ENCODE assay signal across 15 cellular contexts in the genomic region with DNA sequence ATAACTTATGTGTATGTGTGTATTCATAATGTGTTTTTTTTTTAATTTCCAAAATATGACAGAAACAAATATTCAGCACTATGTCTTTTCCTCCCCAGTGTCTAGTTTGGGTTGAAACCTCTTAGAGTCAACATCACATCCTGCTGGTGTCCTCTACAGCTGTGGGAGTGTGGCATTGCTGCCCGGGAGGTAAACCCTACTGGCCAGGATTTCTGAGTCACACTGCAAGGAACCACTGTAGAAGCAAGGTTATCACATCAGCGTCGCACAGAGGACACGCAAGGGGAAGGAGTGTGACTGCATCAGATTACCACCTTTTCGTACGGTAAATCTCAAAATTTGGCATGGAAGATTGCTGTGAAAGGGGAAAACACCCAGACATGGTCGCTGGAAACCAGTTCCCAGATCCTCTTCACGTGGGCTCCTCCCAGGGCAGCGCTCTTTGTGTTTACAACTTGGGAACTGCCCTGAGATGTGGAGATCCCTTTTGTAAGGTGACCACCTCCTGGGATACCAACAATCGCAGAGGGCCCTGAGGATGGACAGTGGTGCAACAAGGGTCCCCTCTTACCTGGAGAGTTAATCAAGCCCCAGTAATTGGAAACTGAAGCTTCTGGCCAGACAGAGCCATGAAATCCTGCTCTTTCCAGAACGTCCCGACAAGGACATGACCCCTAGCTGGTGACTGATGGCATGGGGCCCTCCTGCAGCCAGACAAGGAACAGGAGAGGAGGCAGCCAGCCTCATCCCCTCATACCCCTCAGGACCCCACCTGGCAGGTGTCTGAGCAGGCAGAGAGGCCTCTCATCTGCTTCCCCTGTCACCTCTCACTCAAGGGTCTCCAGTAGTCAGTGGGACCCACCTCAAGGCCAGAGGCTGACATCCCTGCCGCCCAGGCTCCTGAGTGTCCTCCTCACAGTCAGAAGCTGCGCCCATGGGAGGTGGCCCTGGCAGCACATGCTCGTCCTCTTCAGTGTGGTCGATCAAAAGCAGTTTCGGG.
A peak's percentile ranks its signal among the peaks of the same experiment; 100 is the strongest.
DNase-seq lines count a peak whose midpoint lies in the region; TF ChIP-seq lines count a peak whose summit lies in the region.
"Had no signal": no experiment of that assay in that cellular context is flagged by ENCODE, and none has a peak within 500 bp of the region (broad histone marks: within the 10 kb centered on the region; RNA-seq: fewer than 3 reads in every experiment).

No MANE protein-coding gene starts in this region.

- no peak overlapping the region for H3K9ac ChIP-seq in GM23248
- H3K9ac ChIP-seq: BLaER1 treated with 17β-estradiol and CSF1 and Interleukin-3, amounts not matched to agents 10 nM and 100 nM had no signal

- no peaks in the 10 kb centered on the region for H3K9me2 ChIP-seq in GM23248 (ENCODE audit: insufficient read depth)

- no peaks in the 10 kb centered on the region for H4K20me1 ChIP-seq in GM23248 (ENCODE audit: insufficient read depth)
- H4K20me1 ChIP-seq: BLaER1 treated with 17β-estradiol and CSF1 and Interleukin-3, amounts not matched to agents 10 nM and 100 nM had no signal

- no peaks in the 10 kb centered on the region for H3F3A ChIP-seq in GM23248 (ENCODE audit: insufficient read depth)

- no peak for TF ChIP-seq EP300 in esophagus muscularis mucosa (IDR thresholded peaks at IDR 0.05)

- H3K9me3 ChIP-seq in esophagus muscularis mucosa (no peaks in the 10 kb centered on the region), GM23248 (ENCODE audit: low read depth) (no peaks in the 10 kb centered on the region)
- H3K9me3 ChIP-seq: BLaER1 treated with 17β-estradiol and CSF1 and Interleukin-3, amounts not matched to agents 10 nM and 100 nM had no signal

- H3K27me3 ChIP-seq in esophagus muscularis mucosa: peaks cover 0 to 3% (median 0%) of the 10 kb centered on the region in 4 donors
- H3K27me3 ChIP-seq in GM23248 (replicated peaks; ENCODE audit: insufficient read depth): no peaks in the 10 kb centered on the region; the same call in 1 of the 2 replicates
- H3K27me3 ChIP-seq: BLaER1 treated with 17β-estradiol and CSF1 and Interleukin-3, amounts not matched to agents 10 nM and 100 nM had no signal

- H2AFZ ChIP-seq in GM23248: no peak overlapping the region

- H3K27ac ChIP-seq in esophagus muscularis mucosa (replicated peaks in 1 of 4) (no peak overlapping the region), GM23248 (no peak overlapping the region)
- H3K27ac ChIP-seq: BLaER1 treated with 17β-estradiol and CSF1 and Interleukin-3, amounts not matched to agents 10 nM and 100 nM had no signal

- DNase-seq in HT1080 (ENCODE audit: low read depth) (peak; percentile 55), RPMI7951 (ENCODE audit: low read depth) (peak; percentile 24), esophagus muscularis mucosa (ENCODE audit: extremely low spot score) (peak; percentile 87), GM23248 (no peak), NCI-H2081 treated with DMSO at 0.1 percent for 48 hours (lab: John Stamatoyannopoulos, UW) (no peak), GM13976 (ENCODE audit: low spot score) (no peak)
- DNase-seq in activated effector memory CD4-positive, alpha-beta T cell treated with anti-CD3 and anti-CD28 coated beads, Interleukin-2, amount 50 U/mL, for 16 hours: no peak
- DNase-seq: ACHN; CD4-positive, CD25-positive, alpha-beta regulatory T cell; DMS53; HCEC 1CT; HFFc6; KBM-7 had no signal

- H3K4me2 ChIP-seq in GM23248 (ENCODE audit: unreplicated experiment): no peak overlapping the region
- H3K4me2 ChIP-seq: BLaER1 treated with 17β-estradiol and CSF1 and Interleukin-3, amounts not matched to agents 10 nM and 100 nM had no signal

- in situ Hi-C loops in GM23248 (cut with MboI): no loop called here
- in situ Hi-C loops in GM13976 (cut with MboI; ENCODE audit: low sequenced_read_pairs, unreplicated experiment): no loop called here

- H3K79me2 ChIP-seq in GM23248 (ENCODE audit: insufficient read depth): no peaks in the 10 kb centered on the region

- intact Hi-C loops in esophagus muscularis mucosa (cut with DNase I): no loop called here

- no peak for TF ChIP-seq CTCF in esophagus muscularis mucosa (IDR thresholded peaks at IDR 0.05)
- TF ChIP-seq CTCF in GM13976 (IDR thresholded peaks at IDR 0.05; ENCODE audit: borderline replicate concordance, control extremely low read depth, extremely low read depth, insufficient read depth, missing control alignments): no peak

- WGBS in esophagus muscularis mucosa: 89% methylated on average over 15 of the region's 17 CpGs
- WGBS in GM23248 (ENCODE audit: low coverage in 1 of 2, low lambda C conversion rate in 2 of 2, missing lambda C conversion rate in 2 of 2), 2 experiments: 32 to 37% methylated on average over 17 of the region's 17 CpGs

- no peak for TF ChIP-seq POLR2A in esophagus muscularis mucosa (IDR thresholded peaks at IDR 0.05; ENCODE audit: low read depth)

- H3K4me3 ChIP-seq in esophagus muscularis mucosa: no peak overlapping the region
- H3K4me3 ChIP-seq in GM23248: no peak overlapping the region
- H3K4me3 ChIP-seq: BLaER1 treated with 17β-estradiol and CSF1 and Interleukin-3, amounts not matched to agents 10 nM and 100 nM; GM12878 had no signal

- H3K36me3 ChIP-seq in esophagus muscularis mucosa (no peaks in the 10 kb centered on the region), GM23248 (ENCODE audit: low read depth) (no peaks in the 10 kb centered on the region)
- H3K36me3 ChIP-seq: BLaER1 treated with 17β-estradiol and CSF1 and Interleukin-3, amounts not matched to agents 10 nM and 100 nM had no signal

- H3K4me1 ChIP-seq in esophagus muscularis mucosa (no peaks in the 10 kb centered on the region), GM23248 (ENCODE audit: insufficient read depth) (no peaks in the 10 kb centered on the region)

Comparison
In these comparisons a context has a peak if more than half of its experiments do, and no peak if none do; other contexts are left out.
1. DNase-seq: peak in HT1080 (single experiment), RPMI7951 (single experiment) and esophagus muscularis mucosa (single experiment); none in activated effector memory CD4-positive, alpha-beta T cell treated with anti-CD3 and anti-CD28 coated beads, Interleukin-2, amount 50 U/mL, for 16 hours (single experiment), GM23248 (single experiment), NCI-H2081 treated with DMSO at 0.1 percent for 48 hours (single experiment) and GM13976 (single experiment).